Comparison of ENCODE assay signal across 2 cellular contexts in genomic region chr2:73088703-73089102, GRCh38.
TF ChIP-seq lines count a peak whose summit lies in the region.

No MANE protein-coding gene starts in this region.

TF ChIP-seq in IMR-90, 13 proteins besides CTCF, POLR2A, EP300 and RAD21:
- TF ChIP-seq FOS (IDR thresholded peaks at IDR 0.05; ENCODE audit: low read depth, low read length) (no peak), CEBPB (IDR thresholded peaks at IDR 0.05; ENCODE audit: low read depth, low read length) (no peak), MXI1 (IDR thresholded peaks at IDR 0.05; ENCODE audit: borderline replicate concordance, low read depth, low read length) (no peak), SMC3 (IDR thresholded peaks at IDR 0.05; ENCODE audit: low read depth, low read length) (no peak), CHD1 (IDR thresholded peaks at IDR 0.05; ENCODE audit: low read depth, low read length) (no peak), USF2 (IDR thresholded peaks at IDR 0.05; ENCODE audit: low read depth, low read length) (no peak), MAFK (IDR thresholded peaks at IDR 0.05; ENCODE audit: low read depth, low read length) (no peak), BHLHE40 (IDR thresholded peaks at IDR 0.05; ENCODE audit: low read depth, low read length) (no peak), RFX5 (IDR thresholded peaks at IDR 0.05; ENCODE audit: low read depth, low read length) (no peak), MAZ (IDR thresholded peaks at IDR 0.05; ENCODE audit: borderline replicate concordance, low read depth, low read length) (no peak), NFE2L2 (IDR thresholded peaks at IDR 0.05; ENCODE audit: low read depth, low read length) (no peak), RCOR1 (IDR thresholded peaks at IDR 0.05; ENCODE audit: insufficient replicate concordance, low read length) (no peak)
- TF ChIP-seq, protein P1, sequence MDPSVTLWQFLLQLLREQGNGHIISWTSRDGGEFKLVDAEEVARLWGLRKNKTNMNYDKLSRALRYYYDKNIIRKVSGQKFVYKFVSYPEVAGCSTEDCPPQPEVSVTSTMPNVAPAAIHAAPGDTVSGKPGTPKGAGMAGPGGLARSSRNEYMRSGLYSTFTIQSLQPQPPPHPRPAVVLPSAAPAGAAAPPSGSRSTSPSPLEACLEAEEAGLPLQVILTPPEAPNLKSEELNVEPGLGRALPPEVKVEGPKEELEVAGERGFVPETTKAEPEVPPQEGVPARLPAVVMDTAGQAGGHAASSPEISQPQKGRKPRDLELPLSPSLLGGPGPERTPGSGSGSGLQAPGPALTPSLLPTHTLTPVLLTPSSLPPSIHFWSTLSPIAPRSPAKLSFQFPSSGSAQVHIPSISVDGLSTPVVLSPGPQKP (IDR thresholded peaks at IDR 0.05; ENCODE audit: borderline replicate concordance, low read depth, low read length), result no peak

TF ChIP-seq in HepG2, 621 proteins besides CTCF, POLR2A, EP300 and RAD21:
- TF ChIP-seq ZSCAN25 (CRISPR knock-in tag; IDR thresholded peaks at IDR 0.05) (no peak), NFE2L2 (IDR thresholded peaks at IDR 0.05; ENCODE audit: low read length) (no peak), ZNF781 (CRISPR knock-in tag; IDR thresholded peaks at IDR 0.05; ENCODE audit: borderline replicate concordance, not compliant biosample characterization) (no peak), CREB1 (IDR thresholded peaks at IDR 0.05) (no peak), CREB1 (CRISPR knock-in tag; IDR thresholded peaks at IDR 0.05) (no peak)
- TF ChIP-seq, protein P2, sequence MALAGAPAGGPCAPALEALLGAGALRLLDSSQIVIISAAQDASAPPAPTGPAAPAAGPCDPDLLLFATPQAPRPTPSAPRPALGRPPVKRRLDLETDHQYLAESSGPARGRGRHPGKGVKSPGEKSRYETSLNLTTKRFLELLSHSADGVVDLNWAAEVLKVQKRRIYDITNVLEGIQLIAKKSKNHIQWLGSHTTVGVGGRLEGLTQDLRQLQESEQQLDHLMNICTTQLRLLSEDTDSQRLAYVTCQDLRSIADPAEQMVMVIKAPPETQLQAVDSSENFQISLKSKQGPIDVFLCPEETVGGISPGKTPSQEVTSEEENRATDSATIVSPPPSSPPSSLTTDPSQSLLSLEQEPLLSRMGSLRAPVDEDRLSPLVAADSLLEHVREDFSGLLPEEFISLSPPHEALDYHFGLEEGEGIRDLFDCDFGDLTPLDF (CRISPR knock-in tag; IDR thresholded peaks at IDR 0.05), result no peak
- TF ChIP-seq, protein P3, sequence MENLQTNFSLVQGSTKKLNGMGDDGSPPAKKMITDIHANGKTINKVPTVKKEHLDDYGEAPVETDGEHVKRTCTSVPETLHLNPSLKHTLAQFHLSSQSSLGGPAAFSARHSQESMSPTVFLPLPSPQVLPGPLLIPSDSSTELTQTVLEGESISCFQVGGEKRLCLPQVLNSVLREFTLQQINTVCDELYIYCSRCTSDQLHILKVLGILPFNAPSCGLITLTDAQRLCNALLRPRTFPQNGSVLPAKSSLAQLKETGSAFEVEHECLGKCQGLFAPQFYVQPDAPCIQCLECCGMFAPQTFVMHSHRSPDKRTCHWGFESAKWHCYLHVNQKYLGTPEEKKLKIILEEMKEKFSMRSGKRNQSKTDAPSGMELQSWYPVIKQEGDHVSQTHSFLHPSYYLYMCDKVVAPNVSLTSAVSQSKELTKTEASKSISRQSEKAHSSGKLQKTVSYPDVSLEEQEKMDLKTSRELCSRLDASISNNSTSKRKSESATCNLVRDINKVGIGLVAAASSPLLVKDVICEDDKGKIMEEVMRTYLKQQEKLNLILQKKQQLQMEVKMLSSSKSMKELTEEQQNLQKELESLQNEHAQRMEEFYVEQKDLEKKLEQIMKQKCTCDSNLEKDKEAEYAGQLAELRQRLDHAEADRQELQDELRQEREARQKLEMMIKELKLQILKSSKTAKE (CRISPR knock-in tag; IDR thresholded peaks at IDR 0.05; ENCODE audit: borderline replicate concordance), result no peak
